In the genomic region with DNA sequence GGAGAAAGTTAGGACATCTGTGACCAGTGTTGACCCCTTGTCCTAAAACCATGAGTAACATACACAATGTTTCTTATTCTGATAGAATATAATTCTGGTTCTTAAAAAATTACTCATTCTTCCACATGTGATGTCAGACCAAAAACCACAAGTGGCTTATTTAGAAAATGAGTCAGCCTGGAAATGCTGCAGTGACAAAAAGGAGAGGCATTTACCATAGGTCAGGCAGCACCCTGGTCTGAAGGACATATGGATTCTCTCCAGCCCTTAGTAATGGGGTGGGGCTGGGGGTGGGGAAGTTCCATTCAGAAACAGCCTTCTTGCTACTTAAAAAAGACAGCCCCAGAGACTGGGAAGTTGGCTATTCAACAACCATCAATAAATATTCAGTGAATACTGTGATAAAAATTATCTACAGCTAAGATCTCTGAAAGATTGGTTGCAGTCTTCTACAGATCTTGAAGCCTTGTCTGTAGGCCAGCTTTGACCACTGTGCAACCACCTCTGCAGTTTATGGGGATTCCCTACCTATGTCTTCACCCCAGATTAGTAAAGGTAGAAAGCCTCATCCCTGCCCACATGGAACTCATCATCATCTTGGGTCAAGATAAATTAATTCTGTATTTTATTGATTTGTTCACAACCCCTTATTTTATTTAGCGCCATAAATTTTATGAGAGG, we compare ENCODE assay signal across 8 cellular contexts. TPM values are rescaled to one million over a fixed set of nuclear protein-coding genes. Genes with fewer than 3 reads are reported as not detected.
A peak's percentile ranks its signal among the peaks of the same experiment; 100 is the strongest.
DNase-seq lines count a peak whose midpoint lies in the region; ATAC-seq and TF ChIP-seq lines count a peak whose summit lies in the region.

No MANE protein-coding gene starts in this region.

- CTCF ChIA-PET in MCF 10A (lab: Yijun Ruan, JAX): interaction anchor here (0.6 to 5.1 kb wide), 4 partner anchors 15 to 286 kb away, joined by 3 to 54 read pairs (median 6); no protein-coding TSS in a partner anchor

- DNase-seq in MCF 10A (ENCODE audit: unreplicated experiment) (peak; percentile 97), breast epithelium (ENCODE audit: low spot score in 2 of 2) (no peak), RPMI8226 (peak; percentile 81), skeletal muscle cell (ENCODE audit: low read depth) (peak; percentile 99), hippocampal formation (lab: John Stamatoyannopoulos, UW) (no peak), DMS153 treated with DMSO at 0.1 percent for 48 hours (lab: John Stamatoyannopoulos, UW; ENCODE audit: unreplicated experiment) (no peak)

- no TSS peak for BruUV-seq in MCF 10A (replicated peaks; lab: Mats Ljungman, UMichigan)

- ATAC-seq in HG03045 (IDR thresholded peaks at IDR 0.05; ENCODE audit: unreplicated experiment): peak; percentile 51

- H3K27me3 ChIP-seq in breast epithelium (no peaks in the 10 kb centered on the region), esophagus (ENCODE audit: control insufficient read depth in 1 of 2, insufficient read depth in 2 of 2, low read length in 2 of 2) (no peaks in the 10 kb centered on the region)

- peak overlapping the region; percentile 89 for H3K27ac Mint-ChIP-seq in MCF 10A (ENCODE audit: low read depth, unreplicated experiment)

- H3K4me3 ChIP-seq in breast epithelium: no peak overlapping the region
- H3K4me3 ChIP-seq in esophagus (ENCODE audit: low read depth in 1 of 2, low read length in 2 of 2): no peak overlapping the region
- no peak overlapping the region for H3K4me3 ChIP-seq in skeletal muscle cell (ENCODE audit: low read depth, low read length)

- H3K27ac ChIP-seq in breast epithelium (peak overlapping the region in 1 of 2 donors; percentile 26), esophagus (ENCODE audit: low read depth in 2 of 2, low read length in 1 of 2) (peak overlapping the region; percentile 79 to 86)

- H3K36me3 ChIP-seq in breast epithelium (no peaks in the 10 kb centered on the region), esophagus (ENCODE audit: control insufficient read depth in 2 of 2, insufficient read depth in 2 of 2, low read length in 1 of 2) (no peaks in the 10 kb centered on the region)

- no peaks in the 10 kb centered on the region for H3K27me3 Mint-ChIP-seq in MCF 10A (ENCODE audit: insufficient read depth, unreplicated experiment)

- no peak for TF ChIP-seq POLR2A in breast epithelium (IDR thresholded peaks at IDR 0.05)

- no peaks in the 10 kb centered on the region for H3K9me3 Mint-ChIP-seq in MCF 10A (ENCODE audit: unreplicated experiment)

- peaks cover 42% of the 10 kb centered on the region for H3K4me1 Mint-ChIP-seq in MCF 10A (ENCODE audit: insufficient read depth, unreplicated experiment)

- peak overlapping the region; percentile 24 for H3K4me3 Mint-ChIP-seq in MCF 10A (ENCODE audit: unreplicated experiment)

- intact Hi-C loops in MCF 10A (cut with micrococcal nuclease): loop anchor here (1.0 to 2.0 kb wide), 4 partner anchors 15 to 285 kb away; no protein-coding TSS in a partner anchor
- intact Hi-C loops in breast epithelium (cut with DNase I; ENCODE audit: low total_unique reads): no loop called here

- no peaks in the 10 kb centered on the region for H3K9me3 ChIP-seq in breast epithelium
- H3K9me3 ChIP-seq in esophagus (ENCODE audit: control insufficient read depth in 2 of 2, insufficient read depth in 1 of 2, low read depth in 1 of 2, low read length in 1 of 2): no peaks in the 10 kb centered on the region

- H3K36me3 Mint-ChIP-seq in MCF 10A (ENCODE audit: insufficient read depth, unreplicated experiment): no peaks in the 10 kb centered on the region

- POLR2A ChIA-PET in MCF 10A (lab: Yijun Ruan, JAX): interaction anchor here (0.7 to 2.0 kb wide), 6 partner anchors 9 to 998 kb away, joined by 3 to 8 read pairs (median 4); no protein-coding TSS in a partner anchor

- H3K4me1 ChIP-seq in breast epithelium: no peaks in the 10 kb centered on the region
- peaks cover 2 to 17% of the 10 kb centered on the region in 2 donors for H3K4me1 ChIP-seq in esophagus (ENCODE audit: control insufficient read depth in 2 of 2, insufficient read depth in 2 of 2, low read length in 1 of 2)

- no peak for TF ChIP-seq CTCF in MCF 10A (IDR thresholded peaks at IDR 0.05; ENCODE audit: unreplicated experiment)
- no peak for TF ChIP-seq CTCF in breast epithelium (IDR thresholded peaks at IDR 0.05)

- 81 to 95% methylated on average over 1 of the region's 1 CpG for WGBS in esophagus, 2 donors

RNA-seq across cellular contexts. Expression of gene TIMP4, which starts 34.9 kb away (rescaled TPM):
- total RNA-seq in MCF 10A (2022): not detected in 2 replicates
- 100 to 1,000 TPM in 1 of 3 donors, 10 to 100 TPM in 2; 27.4 to 170 (median 46.9) TPM for total RNA-seq in breast epithelium
- under 1 TPM; 0.45 to 1.00 TPM for polyA plus RNA-seq in esophagus

Comparison
In these comparisons a context has a peak if more than half of its experiments do, and no peak if none do; other contexts are left out.
1. DNase-seq: peak in MCF 10A (single experiment), RPMI8226 (single experiment) and skeletal muscle cell (single experiment); none in breast epithelium (0 of 2), hippocampal formation (0 of 2) and DMS153 treated with DMSO at 0.1 percent for 48 hours (single experiment).
2. RNA of gene TIMP4, which starts 34.9 kb away (total RNA-seq): 27.4 to 170 TPM in breast epithelium; not detected in MCF 10A; every median in the first group is over 10 times any median in the second.